ENCODE assay signal across 1 cellular context in the genomic region with DNA sequence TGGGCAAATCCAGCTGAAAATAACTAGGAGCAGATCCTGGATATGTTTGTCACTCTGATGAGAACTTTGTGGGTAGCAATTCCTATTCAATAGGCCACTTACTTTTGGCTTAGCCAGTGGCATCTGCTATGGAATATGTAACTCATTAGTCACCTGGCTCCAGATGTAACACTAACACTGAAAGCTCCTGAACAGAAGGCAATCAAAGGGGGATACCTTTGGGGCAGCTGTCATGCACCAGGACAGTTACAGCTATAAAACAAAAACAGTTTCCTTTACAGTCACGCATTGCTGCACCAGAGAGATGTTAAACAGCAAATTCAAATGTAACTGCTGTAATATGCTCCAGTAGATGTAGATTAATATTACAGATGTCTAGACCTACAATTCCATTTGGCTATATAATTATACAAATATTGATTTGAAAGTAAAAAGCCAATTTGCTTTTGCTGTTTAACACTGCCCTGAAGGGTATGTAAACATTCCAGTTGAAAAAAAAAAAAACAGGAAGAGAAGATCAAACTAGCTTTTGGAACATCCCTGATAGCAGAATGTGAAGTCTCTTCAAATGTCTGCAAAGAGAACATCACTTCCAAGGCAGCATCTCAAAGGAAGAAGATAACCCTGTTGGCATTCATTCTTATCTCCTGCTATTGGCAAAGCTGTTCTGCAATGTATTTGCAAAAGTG.
A peak's percentile ranks its signal among the peaks of the same experiment; 100 is the strongest.
TF ChIP-seq lines count a peak whose summit lies in the region.

No MANE protein-coding gene starts in this region.

TF ChIP-seq in HepG2, 621 proteins besides CTCF, POLR2A, EP300 and RAD21:
- TF ChIP-seq, protein P1, sequence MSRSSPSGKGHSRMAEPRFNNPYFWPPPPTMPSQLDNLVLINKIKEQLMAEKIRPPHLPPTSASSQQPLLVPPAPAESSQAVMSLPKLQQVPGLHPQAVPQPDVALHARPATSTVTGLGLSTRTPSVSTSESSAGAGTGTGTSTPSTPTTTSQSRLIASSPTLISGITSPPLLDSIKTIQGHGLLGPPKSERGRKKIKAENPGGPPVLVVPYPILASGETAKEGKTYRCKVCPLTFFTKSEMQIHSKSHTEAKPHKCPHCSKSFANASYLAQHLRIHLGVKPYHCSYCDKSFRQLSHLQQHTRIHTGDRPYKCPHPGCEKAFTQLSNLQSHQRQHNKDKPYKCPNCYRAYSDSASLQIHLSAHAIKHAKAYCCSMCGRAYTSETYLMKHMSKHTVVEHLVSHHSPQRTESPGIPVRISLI (CRISPR knock-in tag; IDR thresholded peaks at IDR 0.05; ENCODE audit: borderline replicate concordance): peak; percentile 59; the same call in 1 of the 2 replicates
- TF ChIP-seq GFI1 (CRISPR knock-in tag; IDR thresholded peaks at IDR 0.05; ENCODE audit: borderline replicate concordance) (no peak), JUNB (CRISPR knock-in tag; IDR thresholded peaks at IDR 0.05; ENCODE audit: borderline replicate concordance) (no peak)
